In genomic region chr1:111222308-111223125, GRCh38 we compare ENCODE assay signal across 8 cellular contexts. TPM values are rescaled to one million over a fixed set of nuclear protein-coding genes. Genes with fewer than 3 reads are reported as not detected.
A peak's percentile ranks its signal among the peaks of the same experiment; 100 is the strongest.
DNase-seq lines count a peak whose midpoint lies in the region; ATAC-seq and TF ChIP-seq lines count a peak whose summit lies in the region.

No MANE protein-coding gene starts in this region.

- H3K4me3 ChIP-seq in GM08714 (ENCODE audit: low read length) (peak overlapping the region; percentile 10; the same call in 1 of the 2 replicates), right lobe of liver (no peak overlapping the region)

- peak; percentile 80 to 93 (median 86) for TF ChIP-seq CTCF in right lobe of liver (IDR thresholded peaks at IDR 0.05)

- peak; percentile 80 for DNase-seq in NCI-H345 (lab: John Stamatoyannopoulos, UW)
- DNase-seq in activated CD4-positive, alpha-beta T cell treated with anti-CD3 and anti-CD28 coated beads for 48 hours, result peak; percentile 84
- peak; percentile 18 for DNase-seq in dedifferentiated amniotic fluid mesenchymal stem cell (ENCODE audit: extremely low spot score)
- peak; percentile 78 to 84 (median 78) for DNase-seq in right lobe of liver
- DNase-seq in stimulated activated CD8-positive, alpha-beta memory T cell treated with anti-CD3 and anti-CD28 coated beads, Interleukin-12 subunit alpha, Interleukin-12 subunit beta, amount 100 ng/mL, for 1 hour (ENCODE audit: low read depth), result peak; percentile 69

- 27% methylated on average over 7 of the region's 10 CpGs for WGBS in right lobe of liver (ENCODE audit: insufficient coverage, low coverage, low lambda C conversion rate, missing lambda C conversion rate)

- H3K27me3 ChIP-seq in right lobe of liver, result no peaks in the 10 kb centered on the region

- H3K36me3 ChIP-seq in right lobe of liver, result no peaks in the 10 kb centered on the region

- H3K9me3 ChIP-seq in right lobe of liver, result no peaks in the 10 kb centered on the region

- peak; percentile 23 for ATAC-seq in HG02973 (IDR thresholded peaks at IDR 0.05; ENCODE audit: unreplicated experiment)
- peak; percentile 94 to 97 (median 97) for ATAC-seq in right lobe of liver
- ATAC-seq in GM21526 (IDR thresholded peaks at IDR 0.05; ENCODE audit: low FRiP score, unreplicated experiment), result no peak

- H3K27ac ChIP-seq in right lobe of liver, result no peak overlapping the region

- TF ChIP-seq POLR2A in right lobe of liver (IDR thresholded peaks at IDR 0.05), result no peak

- peaks cover 0 to 6% (median 3%) of the 10 kb centered on the region in 4 donors for H3K4me1 ChIP-seq in right lobe of liver

- intact Hi-C loops in right lobe of liver (cut with DNase I), result no loop called here

RNA-seq across cellular contexts. Expression of gene CHI3L2, which starts 5.0 kb away (rescaled TPM):
- under 1 TPM in 5 of 6 experiments, not detected in 1; 0.15 to 0.58 (median 0.26) TPM for total RNA-seq in right lobe of liver

RNA-seq across cellular contexts. Expression of gene DENND2D, which starts 22.1 kb away (rescaled TPM):
- 10 to 100 TPM in 5 of 6 experiments, 1 to 10 TPM in 1; 9.6 to 18.6 (median 13.9) TPM for total RNA-seq in right lobe of liver

Comparison
In these comparisons a context has a peak if more than half of its experiments do, and no peak if none do; other contexts are left out.
1. DNase-seq: peak in every context shown above with its lines; median percentile 84 in activated CD4-positive, alpha-beta T cell treated with anti-CD3 and anti-CD28 coated beads for 48 hours; 80 in NCI-H345; 78 in right lobe of liver; 69 in stimulated activated CD8-positive, alpha-beta memory T cell treated with anti-CD3 and anti-CD28 coated beads, Interleukin-12 subunit alpha, Interleukin-12 subunit beta, amount 100 ng/mL, for 1 hour; 18 in dedifferentiated amniotic fluid mesenchymal stem cell.